1 cellular context compared by ENCODE assay signal in genomic region chr2:177212895-177213856, GRCh38.
TF ChIP-seq lines count a peak whose summit lies in the region.

No MANE protein-coding gene starts in this region.

TF ChIP-seq in K562, 482 proteins besides CTCF, POLR2A, EP300 and RAD21 (continued from another document and continues in another):
- peak; percentile 22; the same call in 1 of the 2 replicates for TF ChIP-seq MGA (IDR thresholded peaks at IDR 0.05)
- TF ChIP-seq ARNT (IDR thresholded peaks at IDR 0.05), result no peak
- peak; percentile 11 to 81; a peak in 2 of 4 replicates for TF ChIP-seq MLLT1 (IDR thresholded peaks at IDR 0.05)
- peak in 1 of 2 experiments; percentile 66; a peak in 1 of 4 replicates for TF ChIP-seq SIN3A (IDR thresholded peaks at IDR 0.05; ENCODE audit: borderline replicate concordance in 2 of 2, control insufficient read depth in 1 of 2, low read depth in 2 of 2, low read length in 2 of 2)
- no peak for TF ChIP-seq BCL6 (CRISPR knock-in tag; IDR thresholded peaks at IDR 0.05)
- TF ChIP-seq MYBL2 (IDR thresholded peaks at IDR 0.05; ENCODE audit: low read depth), result peak; percentile 49
- TF ChIP-seq MYBL2 (CRISPR knock-in tag; IDR thresholded peaks at IDR 0.05; ENCODE audit: borderline replicate concordance), result no peak
- peak; percentile 77 for TF ChIP-seq ELF1 (tag; IDR thresholded peaks at IDR 0.05)
- TF ChIP-seq, protein P1, sequence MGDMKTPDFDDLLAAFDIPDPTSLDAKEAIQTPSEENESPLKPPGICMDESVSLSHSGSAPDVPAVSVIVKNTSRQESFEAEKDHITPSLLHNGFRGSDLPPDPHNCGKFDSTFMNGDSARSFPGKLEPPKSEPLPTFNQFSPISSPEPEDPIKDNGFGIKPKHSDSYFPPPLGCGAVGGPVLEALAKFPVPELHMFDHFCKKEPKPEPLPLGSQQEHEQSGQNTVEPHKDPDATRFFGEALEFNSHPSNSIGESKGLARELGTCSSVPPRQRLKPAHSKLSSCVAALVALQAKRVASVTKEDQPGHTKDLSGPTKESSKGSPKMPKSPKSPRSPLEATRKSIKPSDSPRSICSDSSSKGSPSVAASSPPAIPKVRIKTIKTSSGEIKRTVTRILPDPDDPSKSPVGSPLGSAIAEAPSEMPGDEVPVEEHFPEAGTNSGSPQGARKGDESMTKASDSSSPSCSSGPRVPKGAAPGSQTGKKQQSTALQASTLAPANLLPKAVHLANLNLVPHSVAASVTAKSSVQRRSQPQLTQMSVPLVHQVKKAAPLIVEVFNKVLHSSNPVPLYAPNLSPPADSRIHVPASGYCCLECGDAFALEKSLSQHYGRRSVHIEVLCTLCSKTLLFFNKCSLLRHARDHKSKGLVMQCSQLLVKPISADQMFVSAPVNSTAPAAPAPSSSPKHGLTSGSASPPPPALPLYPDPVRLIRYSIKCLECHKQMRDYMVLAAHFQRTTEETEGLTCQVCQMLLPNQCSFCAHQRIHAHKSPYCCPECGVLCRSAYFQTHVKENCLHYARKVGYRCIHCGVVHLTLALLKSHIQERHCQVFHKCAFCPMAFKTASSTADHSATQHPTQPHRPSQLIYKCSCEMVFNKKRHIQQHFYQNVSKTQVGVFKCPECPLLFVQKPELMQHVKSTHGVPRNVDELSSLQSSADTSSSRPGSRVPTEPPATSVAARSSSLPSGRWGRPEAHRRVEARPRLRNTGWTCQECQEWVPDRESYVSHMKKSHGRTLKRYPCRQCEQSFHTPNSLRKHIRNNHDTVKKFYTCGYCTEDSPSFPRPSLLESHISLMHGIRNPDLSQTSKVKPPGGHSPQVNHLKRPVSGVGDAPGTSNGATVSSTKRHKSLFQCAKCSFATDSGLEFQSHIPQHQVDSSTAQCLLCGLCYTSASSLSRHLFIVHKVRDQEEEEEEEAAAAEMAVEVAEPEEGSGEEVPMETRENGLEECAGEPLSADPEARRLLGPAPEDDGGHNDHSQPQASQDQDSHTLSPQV (IDR thresholded peaks at IDR 0.05), result peak; percentile 55; the same call in 1 of the 2 replicates
- TF ChIP-seq ELF2 (CRISPR knock-in tag; IDR thresholded peaks at IDR 0.05), result no peak
- no peak for TF ChIP-seq ZBTB5 (IDR thresholded peaks at IDR 0.05)
- TF ChIP-seq, protein P2, sequence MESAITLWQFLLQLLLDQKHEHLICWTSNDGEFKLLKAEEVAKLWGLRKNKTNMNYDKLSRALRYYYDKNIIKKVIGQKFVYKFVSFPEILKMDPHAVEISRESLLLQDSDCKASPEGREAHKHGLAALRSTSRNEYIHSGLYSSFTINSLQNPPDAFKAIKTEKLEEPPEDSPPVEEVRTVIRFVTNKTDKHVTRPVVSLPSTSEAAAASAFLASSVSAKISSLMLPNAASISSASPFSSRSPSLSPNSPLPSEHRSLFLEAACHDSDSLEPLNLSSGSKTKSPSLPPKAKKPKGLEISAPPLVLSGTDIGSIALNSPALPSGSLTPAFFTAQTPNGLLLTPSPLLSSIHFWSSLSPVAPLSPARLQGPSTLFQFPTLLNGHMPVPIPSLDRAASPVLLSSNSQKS (CRISPR knock-in tag; IDR thresholded peaks at IDR 0.05), result no peak
- TF ChIP-seq U2AF2 (optimal IDR thresholded peaks at IDR 0.05; ENCODE audit: low read depth, low read length), result no peak
- TF ChIP-seq TCF3 (CRISPR knock-in tag; IDR thresholded peaks at IDR 0.05), result peak; percentile 9; the same call in 1 of the 2 replicates
- TF ChIP-seq E2F1 (CRISPR knock-in tag; IDR thresholded peaks at IDR 0.05), result no peak
- peak; percentile 74; the same call in 1 of the 2 replicates for TF ChIP-seq NR4A1 (CRISPR knock-in tag; IDR thresholded peaks at IDR 0.05)
- TF ChIP-seq NR4A1 (tag; IDR thresholded peaks at IDR 0.05), result peak; percentile 35; the same call in 1 of the 2 replicates
- no peak for TF ChIP-seq HDAC2 (IDR thresholded peaks at IDR 0.05)
- TF ChIP-seq TRIM24 (IDR thresholded peaks at IDR 0.05), result peak in 1 of 2 experiments; percentile 81; a peak in 2 of 4 replicates
- no peak for TF ChIP-seq ESRRA (IDR thresholded peaks at IDR 0.05; ENCODE audit: borderline replicate concordance, low read depth)
- TF ChIP-seq STAG1 (CRISPR knock-in tag; IDR thresholded peaks at IDR 0.05; ENCODE audit: borderline replicate concordance), result no peak
